8 cellular contexts compared by ENCODE assay signal in the genomic region with DNA sequence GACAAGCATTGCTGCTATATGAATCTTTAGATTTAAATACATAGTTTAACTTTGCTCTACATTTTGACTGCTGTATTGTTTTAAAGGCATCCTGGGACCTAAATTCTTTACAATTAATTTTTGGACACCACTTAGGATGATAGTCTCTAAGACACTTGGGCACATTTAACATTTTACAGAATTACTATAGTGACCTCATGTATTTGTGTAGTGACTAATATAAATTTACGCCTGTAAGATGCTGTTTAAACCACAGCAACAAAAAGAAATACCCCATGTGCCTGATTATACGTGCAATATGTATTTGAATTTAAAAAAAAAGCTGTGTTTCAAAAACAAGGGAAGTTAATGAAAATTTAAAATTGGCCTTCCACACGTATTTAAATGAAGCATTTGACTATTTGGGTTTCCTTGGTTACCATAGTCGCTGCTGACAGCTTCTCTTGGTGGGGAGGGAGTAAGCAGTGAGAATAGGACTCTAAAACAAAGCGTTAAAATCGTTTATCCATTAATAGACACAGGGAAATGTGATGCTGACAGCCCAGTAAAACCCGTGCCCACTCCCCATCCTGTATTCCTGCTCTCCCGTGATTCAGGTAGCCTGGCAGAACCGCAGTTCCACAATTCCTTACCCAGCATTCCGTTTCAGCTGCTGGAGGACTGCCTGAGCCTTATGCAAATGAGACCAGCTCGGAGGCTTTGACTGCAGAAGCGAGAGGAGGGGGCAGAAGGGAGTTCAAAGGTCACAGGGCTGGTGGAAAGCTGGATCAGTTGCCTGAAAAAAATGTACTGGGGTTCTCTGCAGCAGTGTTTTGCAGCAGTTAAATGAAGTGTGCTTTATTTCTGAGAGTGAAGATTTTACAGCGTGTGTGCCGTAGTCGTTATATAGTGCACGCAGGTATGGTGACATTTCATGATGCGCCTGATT.
A peak's percentile ranks its signal among the peaks of the same experiment; 100 is the strongest.
DNase-seq lines count a peak whose midpoint lies in the region; ATAC-seq and TF ChIP-seq lines count a peak whose summit lies in the region.

No MANE protein-coding gene starts in this region.

- no peak for ATAC-seq in HG03439 (IDR thresholded peaks at IDR 0.05; ENCODE audit: unreplicated experiment)
- no peak for ATAC-seq in GM21825 (IDR thresholded peaks at IDR 0.05; ENCODE audit: unreplicated experiment)

- no peaks in the 10 kb centered on the region for H3K9me2 ChIP-seq in MM.1S (replicated peaks; ENCODE audit: insufficient read depth, low read length)

- TF ChIP-seq CTCF in astrocyte of the cerebellum (IDR thresholded peaks at IDR 0.05; ENCODE audit: low read depth, low read length, missing control alignments) (no peak), MM.1S (IDR thresholded peaks at IDR 0.05; ENCODE audit: low read length) (no peak)

- H3K27ac ChIP-seq in iPS-20b (ENCODE audit: low read length), result no peak overlapping the region
- H3K27ac ChIP-seq in MM.1S (ENCODE audit: low read length), result no peak overlapping the region

- peak overlapping the region; percentile 22; the same call in 1 of the 2 replicates for H3K9ac ChIP-seq in iPS-20b (ENCODE audit: low read depth, low read length)
- no peak overlapping the region for H3K9ac ChIP-seq in MM.1S (ENCODE audit: low read length)

- H3K4me1 ChIP-seq in iPS-20b (ENCODE audit: insufficient read depth, low read length) (peaks cover 10% of the 10 kb centered on the region; the same call in 1 of the 2 replicates), MM.1S (ENCODE audit: low read length) (no peaks in the 10 kb centered on the region)

- H3K36me3 ChIP-seq in iPS-20b (ENCODE audit: insufficient read depth, low read depth, low read length), result no peaks in the 10 kb centered on the region
- no peaks in the 10 kb centered on the region for H3K36me3 ChIP-seq in MM.1S (replicated peaks; ENCODE audit: insufficient read depth, low read length)

- no peaks in the 10 kb centered on the region for H4K20me1 ChIP-seq in MM.1S (ENCODE audit: insufficient read depth, low read length)

- in situ Hi-C loops in astrocyte of the cerebellum (cut with HindIII; ENCODE audit: low sequenced_read_pairs), result no loop called here

- H3F3A ChIP-seq in MM.1S (ENCODE audit: insufficient read depth, low read length), result no peaks in the 10 kb centered on the region

- H3K79me2 ChIP-seq in MM.1S (ENCODE audit: low read length), result no peaks in the 10 kb centered on the region

- no peaks in the 10 kb centered on the region for H3K9me3 ChIP-seq in iPS-20b (ENCODE audit: insufficient read depth, low read depth, low read length)
- H3K9me3 ChIP-seq in MM.1S (replicated peaks; ENCODE audit: insufficient read depth, low read length), result no peaks in the 10 kb centered on the region

- no peak overlapping the region for H3K4me2 ChIP-seq in MM.1S (ENCODE audit: low read depth, low read length)

- H3K27me3 ChIP-seq in iPS-20b (ENCODE audit: insufficient read depth, low read length) (no peaks in the 10 kb centered on the region), MM.1S (replicated peaks; ENCODE audit: insufficient read depth, low read length) (no peaks in the 10 kb centered on the region)

- no peak overlapping the region for H2AFZ ChIP-seq in MM.1S (ENCODE audit: low read length)

- H3K4me3 ChIP-seq in astrocyte of the cerebellum (ENCODE audit: low read depth, low read length) (peak overlapping the region; percentile 44), iPS-20b (ENCODE audit: low read length) (peak overlapping the region; percentile 75), skeletal muscle cell (ENCODE audit: low read depth, low read length) (peak overlapping the region; percentile 42), MM.1S (ENCODE audit: low read length) (no peak overlapping the region)

- DNase-seq in C1 segment of cervical spinal cord (lab: John Stamatoyannopoulos, UW) (peak in 12 of 14 donors; percentile 22 to 73 (median 58)), NCI-H2029 treated with DMSO at 0.1 percent for 48 hours (lab: John Stamatoyannopoulos, UW) (peak; percentile 89), astrocyte of the cerebellum (ENCODE audit: low read depth) (peak; percentile 20), skeletal muscle cell (ENCODE audit: low read depth) (no peak), MM.1S (no peak)

Comparison
In these comparisons a context has a peak if more than half of its experiments do, and no peak if none do; other contexts are left out.
1. DNase-seq: peak in C1 segment of cervical spinal cord (12 of 14), NCI-H2029 treated with DMSO at 0.1 percent for 48 hours (single experiment) and astrocyte of the cerebellum (single experiment); none in skeletal muscle cell (single experiment) and MM.1S (single experiment).